ENCODE assay signal across 1 cellular context in the genomic region with DNA sequence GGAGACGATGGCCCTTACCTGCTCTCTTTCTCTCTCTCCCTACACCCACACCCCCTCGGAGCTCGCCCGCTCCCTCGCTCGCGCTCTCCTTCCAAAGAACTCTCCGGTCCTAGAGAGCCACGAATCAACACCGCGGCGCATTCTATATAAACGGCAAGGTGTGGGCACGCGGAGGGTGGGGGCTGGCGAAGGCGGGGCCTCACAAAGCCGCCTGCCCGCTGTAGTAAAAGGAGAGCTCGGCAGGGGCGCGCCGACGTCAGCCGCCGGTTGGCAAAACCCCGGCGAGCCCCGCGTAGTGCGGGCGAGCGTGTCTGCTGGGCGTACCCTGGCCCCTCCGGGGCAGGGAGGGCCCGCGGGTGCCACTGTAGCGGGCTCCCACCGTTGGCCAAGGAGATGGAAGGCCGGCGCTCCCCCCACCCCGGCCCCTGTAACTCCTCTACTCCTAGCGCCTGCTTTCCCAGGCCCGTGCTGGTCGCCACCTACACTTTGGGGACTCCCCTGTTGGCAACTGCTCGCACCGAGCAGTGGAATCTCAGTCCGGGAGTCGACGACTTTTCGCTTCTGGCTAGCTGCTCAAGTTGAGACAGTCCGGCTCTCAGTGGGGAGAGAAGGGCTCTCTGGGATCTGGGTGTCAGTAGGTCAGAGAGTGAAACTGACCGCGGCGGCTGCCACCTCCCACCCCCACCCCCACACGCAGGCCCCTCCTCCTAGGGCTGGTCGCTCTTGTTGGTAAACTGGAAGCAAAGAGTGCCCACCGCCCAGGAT.
TF ChIP-seq lines count a peak whose summit lies in the region.

No MANE protein-coding gene starts in this region.

TF ChIP-seq in GM12878, 131 proteins besides CTCF, POLR2A, EP300 and RAD21 (continued from another document):
- TF ChIP-seq, protein P1, sequence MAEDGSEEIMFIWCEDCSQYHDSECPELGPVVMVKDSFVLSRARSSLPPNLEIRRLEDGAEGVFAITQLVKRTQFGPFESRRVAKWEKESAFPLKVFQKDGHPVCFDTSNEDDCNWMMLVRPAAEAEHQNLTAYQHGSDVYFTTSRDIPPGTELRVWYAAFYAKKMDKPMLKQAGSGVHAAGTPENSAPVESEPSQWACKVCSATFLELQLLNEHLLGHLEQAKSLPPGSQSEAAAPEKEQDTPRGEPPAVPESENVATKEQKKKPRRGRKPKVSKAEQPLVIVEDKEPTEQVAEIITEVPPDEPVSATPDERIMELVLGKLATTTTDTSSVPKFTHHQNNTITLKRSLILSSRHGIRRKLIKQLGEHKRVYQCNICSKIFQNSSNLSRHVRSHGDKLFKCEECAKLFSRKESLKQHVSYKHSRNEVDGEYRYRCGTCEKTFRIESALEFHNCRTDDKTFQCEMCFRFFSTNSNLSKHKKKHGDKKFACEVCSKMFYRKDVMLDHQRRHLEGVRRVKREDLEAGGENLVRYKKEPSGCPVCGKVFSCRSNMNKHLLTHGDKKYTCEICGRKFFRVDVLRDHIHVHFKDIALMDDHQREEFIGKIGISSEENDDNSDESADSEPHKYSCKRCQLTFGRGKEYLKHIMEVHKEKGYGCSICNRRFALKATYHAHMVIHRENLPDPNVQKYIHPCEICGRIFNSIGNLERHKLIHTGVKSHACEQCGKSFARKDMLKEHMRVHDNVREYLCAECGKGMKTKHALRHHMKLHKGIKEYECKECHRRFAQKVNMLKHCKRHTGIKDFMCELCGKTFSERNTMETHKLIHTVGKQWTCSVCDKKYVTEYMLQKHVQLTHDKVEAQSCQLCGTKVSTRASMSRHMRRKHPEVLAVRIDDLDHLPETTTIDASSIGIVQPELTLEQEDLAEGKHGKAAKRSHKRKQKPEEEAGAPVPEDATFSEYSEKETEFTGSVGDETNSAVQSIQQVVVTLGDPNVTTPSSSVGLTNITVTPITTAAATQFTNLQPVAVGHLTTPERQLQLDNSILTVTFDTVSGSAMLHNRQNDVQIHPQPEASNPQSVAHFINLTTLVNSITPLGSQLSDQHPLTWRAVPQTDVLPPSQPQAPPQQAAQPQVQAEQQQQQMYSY (CRISPR knock-in tag; IDR thresholded peaks at IDR 0.05), result no peak
- TF ChIP-seq HDAC2 (IDR thresholded peaks at IDR 0.05) (no peak), SP1 (IDR thresholded peaks at IDR 0.05; ENCODE audit: low read depth, low read length) (no peak), MEF2B (IDR thresholded peaks at IDR 0.05; ENCODE audit: partially characterized antibody, poor library complexity, severe bottlenecking) (no peak), YBX1 (IDR thresholded peaks at IDR 0.05) (no peak), PML (IDR thresholded peaks at IDR 0.05; ENCODE audit: low read length) (no peak), BACH1 (IDR thresholded peaks at IDR 0.05; ENCODE audit: borderline replicate concordance) (no peak), TARDBP (IDR thresholded peaks at IDR 0.05; ENCODE audit: borderline replicate concordance) (no peak), SRF (IDR thresholded peaks at IDR 0.05; ENCODE audit: low read depth in 2 of 2, low read length in 2 of 2) (no peak), NR2F1 (conservative IDR thresholded peaks at IDR 0.05) (no peak), SPI1 (IDR thresholded peaks at IDR 0.05; ENCODE audit: borderline replicate concordance, insufficient read depth, low read depth, low read length) (no peak), JUND (IDR thresholded peaks at IDR 0.05; ENCODE audit: low read depth, low read length) (no peak), NR2C1 (IDR thresholded peaks at IDR 0.05) (no peak), ZZZ3 (IDR thresholded peaks at IDR 0.05; ENCODE audit: control insufficient read depth, insufficient read length, low read depth) (no peak), CREM (IDR thresholded peaks at IDR 0.05; ENCODE audit: low read depth) (no peak)
- TF ChIP-seq, protein P2, sequence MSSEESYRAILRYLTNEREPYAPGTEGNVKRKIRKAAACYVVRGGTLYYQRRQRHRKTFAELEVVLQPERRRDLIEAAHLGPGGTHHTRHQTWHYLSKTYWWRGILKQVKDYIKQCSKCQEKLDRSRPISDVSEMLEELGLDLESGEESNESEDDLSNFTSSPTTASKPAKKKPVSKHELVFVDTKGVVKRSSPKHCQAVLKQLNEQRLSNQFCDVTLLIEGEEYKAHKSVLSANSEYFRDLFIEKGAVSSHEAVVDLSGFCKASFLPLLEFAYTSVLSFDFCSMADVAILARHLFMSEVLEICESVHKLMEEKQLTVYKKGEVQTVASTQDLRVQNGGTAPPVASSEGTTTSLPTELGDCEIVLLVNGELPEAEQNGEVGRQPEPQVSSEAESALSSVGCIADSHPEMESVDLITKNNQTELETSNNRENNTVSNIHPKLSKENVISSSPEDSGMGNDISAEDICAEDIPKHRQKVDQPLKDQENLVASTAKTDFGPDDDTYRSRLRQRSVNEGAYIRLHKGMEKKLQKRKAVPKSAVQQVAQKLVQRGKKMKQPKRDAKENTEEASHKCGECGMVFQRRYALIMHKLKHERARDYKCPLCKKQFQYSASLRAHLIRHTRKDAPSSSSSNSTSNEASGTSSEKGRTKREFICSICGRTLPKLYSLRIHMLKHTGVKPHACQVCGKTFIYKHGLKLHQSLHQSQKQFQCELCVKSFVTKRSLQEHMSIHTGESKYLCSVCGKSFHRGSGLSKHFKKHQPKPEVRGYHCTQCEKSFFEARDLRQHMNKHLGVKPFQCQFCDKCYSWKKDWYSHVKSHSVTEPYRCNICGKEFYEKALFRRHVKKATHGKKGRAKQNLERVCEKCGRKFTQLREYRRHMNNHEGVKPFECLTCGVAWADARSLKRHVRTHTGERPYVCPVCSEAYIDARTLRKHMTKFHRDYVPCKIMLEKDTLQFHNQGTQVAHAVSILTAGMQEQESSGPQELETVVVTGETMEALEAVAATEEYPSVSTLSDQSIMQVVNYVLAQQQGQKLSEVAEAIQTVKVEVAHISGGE (CRISPR knock-in tag; IDR thresholded peaks at IDR 0.05), result no peak
- TF ChIP-seq, protein P3, sequence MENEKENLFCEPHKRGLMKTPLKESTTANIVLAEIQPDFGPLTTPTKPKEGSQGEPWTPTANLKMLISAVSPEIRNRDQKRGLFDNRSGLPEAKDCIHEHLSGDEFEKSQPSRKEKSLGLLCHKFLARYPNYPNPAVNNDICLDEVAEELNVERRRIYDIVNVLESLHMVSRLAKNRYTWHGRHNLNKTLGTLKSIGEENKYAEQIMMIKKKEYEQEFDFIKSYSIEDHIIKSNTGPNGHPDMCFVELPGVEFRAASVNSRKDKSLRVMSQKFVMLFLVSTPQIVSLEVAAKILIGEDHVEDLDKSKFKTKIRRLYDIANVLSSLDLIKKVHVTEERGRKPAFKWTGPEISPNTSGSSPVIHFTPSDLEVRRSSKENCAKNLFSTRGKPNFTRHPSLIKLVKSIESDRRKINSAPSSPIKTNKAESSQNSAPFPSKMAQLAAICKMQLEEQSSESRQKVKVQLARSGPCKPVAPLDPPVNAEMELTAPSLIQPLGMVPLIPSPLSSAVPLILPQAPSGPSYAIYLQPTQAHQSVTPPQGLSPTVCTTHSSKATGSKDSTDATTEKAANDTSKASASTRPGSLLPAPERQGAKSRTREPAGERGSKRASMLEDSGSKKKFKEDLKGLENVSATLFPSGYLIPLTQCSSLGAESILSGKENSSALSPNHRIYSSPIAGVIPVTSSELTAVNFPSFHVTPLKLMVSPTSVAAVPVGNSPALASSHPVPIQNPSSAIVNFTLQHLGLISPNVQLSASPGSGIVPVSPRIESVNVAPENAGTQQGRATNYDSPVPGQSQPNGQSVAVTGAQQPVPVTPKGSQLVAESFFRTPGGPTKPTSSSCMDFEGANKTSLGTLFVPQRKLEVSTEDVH (IDR thresholded peaks at IDR 0.05; ENCODE audit: low read depth, partially characterized antibody), result no peak
